19 cellular contexts compared by ENCODE assay signal in the genomic region with DNA sequence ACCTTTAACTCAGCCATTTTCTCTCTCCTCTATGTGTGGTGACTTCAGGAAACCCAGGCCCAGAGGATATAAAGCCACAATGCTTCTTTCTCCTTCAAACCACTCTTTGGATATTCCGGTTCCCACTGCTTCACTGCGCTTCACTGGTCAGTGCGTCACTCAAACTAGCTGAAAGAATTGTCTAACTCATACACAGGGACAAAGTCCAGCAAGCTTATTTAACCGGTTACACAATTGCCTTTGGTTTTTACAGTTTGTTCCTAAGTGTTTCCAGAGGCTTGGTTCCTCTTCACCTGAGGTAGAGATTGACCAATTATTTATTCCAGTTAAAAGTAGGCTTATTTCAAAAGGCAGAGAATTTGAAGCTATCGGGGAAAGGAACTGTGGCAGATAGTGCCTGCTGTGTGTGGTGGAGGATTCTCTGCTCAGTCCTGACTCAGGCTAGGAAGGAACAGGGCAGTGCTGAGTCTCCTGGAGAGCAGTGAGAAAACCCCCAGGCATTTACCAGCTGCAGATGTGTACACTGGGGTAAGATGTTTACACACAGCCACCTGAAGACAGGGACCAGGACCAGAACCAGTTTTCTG. TPM values are rescaled to one million over a fixed set of nuclear protein-coding genes. Genes with fewer than 3 reads are reported as not detected.
DNase-seq lines count a peak whose midpoint lies in the region; ATAC-seq and TF ChIP-seq lines count a peak whose summit lies in the region.
"Had no signal": no experiment of that assay in that cellular context is flagged by ENCODE, and none has a peak within 500 bp of the region (broad histone marks: within the 10 kb centered on the region; RNA-seq: fewer than 3 reads in every experiment).

A gene with protein sequence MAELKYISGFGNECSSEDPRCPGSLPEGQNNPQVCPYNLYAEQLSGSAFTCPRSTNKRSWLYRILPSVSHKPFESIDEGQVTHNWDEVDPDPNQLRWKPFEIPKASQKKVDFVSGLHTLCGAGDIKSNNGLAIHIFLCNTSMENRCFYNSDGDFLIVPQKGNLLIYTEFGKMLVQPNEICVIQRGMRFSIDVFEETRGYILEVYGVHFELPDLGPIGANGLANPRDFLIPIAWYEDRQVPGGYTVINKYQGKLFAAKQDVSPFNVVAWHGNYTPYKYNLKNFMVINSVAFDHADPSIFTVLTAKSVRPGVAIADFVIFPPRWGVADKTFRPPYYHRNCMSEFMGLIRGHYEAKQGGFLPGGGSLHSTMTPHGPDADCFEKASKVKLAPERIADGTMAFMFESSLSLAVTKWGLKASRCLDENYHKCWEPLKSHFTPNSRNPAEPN (minus strand): TSS at position 145 of the 587 bp plus-strand sequence. CDS start 128 bp downstream, at position 17.

- H3K36me3 Mint-ChIP-seq in naive thymus-derived CD8-positive, alpha-beta T cell, result peaks cover 3 to 14% (median 10%) of the 10 kb centered on the region in 3 donors

- DNase-seq in NCI-H69 (lab: John Stamatoyannopoulos, UW) (peak; percentile 2), epithelial cell of proximal tubule (ENCODE audit: low read depth) (peak; percentile 98), GM19238 (ENCODE audit: insufficient read length, low spot score) (no peak), activated gamma-delta T cell (lab: John Stamatoyannopoulos, UW) (no peak), D341Med (ENCODE audit: low spot score) (no peak)
- DNase-seq in naive thymus-derived CD8-positive, alpha-beta T cell, result no peak
- DNase-seq: activated CD4-positive, alpha-beta memory T cell treated with anti-CD3 and anti-CD28 coated beads, Interleukin-2, amount 10 ng/mL, durations not matched to agents 7 days and 5 days; activated effector memory CD4-positive, alpha-beta T cell treated with anti-CD3 and anti-CD28 coated beads, Interleukin-2, amount 50 U/mL, for 16 hours; central memory CD4-positive, alpha-beta T cell; DND-41; naive B cell; NCI-H2081; spleen had no signal

- H3K27ac ChIP-seq in C4-2B, result peak within 1 kb of the TSS; percentile 98
- H3K27ac ChIP-seq: esophagus muscularis mucosa, KMS-11, spleen had no signal

- peaks cover 5 to 10% (median 8%) of the 10 kb centered on the region in 4 donors for H3K4me1 Mint-ChIP-seq in naive thymus-derived CD8-positive, alpha-beta T cell

- TF ChIP-seq CTCF in C4-2B (conservative IDR thresholded peaks at IDR 0.05) (no peak), epithelial cell of proximal tubule (conservative IDR thresholded peaks at IDR 0.05; ENCODE audit: low read depth, low read length) (no peak)

- no peak for ATAC-seq in naive thymus-derived CD8-positive, alpha-beta T cell
- ATAC-seq in HG02642 (IDR thresholded peaks at IDR 0.05; ENCODE audit: poor library complexity, unreplicated experiment), result no peak

- H3K9me3 Mint-ChIP-seq in naive thymus-derived CD8-positive, alpha-beta T cell, result peaks cover 0 to 13% (median 4%) of the 10 kb centered on the region in 9 donors
- H3K9me3 Mint-ChIP-seq: T-helper 1 cell treated with Interleukin-12 subunit alpha and Interleukin-12 subunit beta and Interleukin-4 antibody, amounts not matched to agents 30 μg/mL and 1 μg/mL, for 36 hours had no signal

- peaks cover 0 to 3% (median 0%) of the 10 kb centered on the region in 5 donors for H3K27me3 Mint-ChIP-seq in naive thymus-derived CD8-positive, alpha-beta T cell
- H3K27me3 Mint-ChIP-seq: activated CD4-positive, alpha-beta memory T cell treated with anti-CD3 and anti-CD28 coated beads, Interleukin-2, amount 10 ng/mL, durations not matched to agents 7 days and 5 days had no signal

- POLR2A ChIA-PET in naive thymus-derived CD8-positive, alpha-beta T cell (lab: Charles Lee), result no interaction called here

- peak within 1 kb of the TSS in 6 of 10 donors; percentile 2 to 82 (median 39) for H3K27ac Mint-ChIP-seq in naive thymus-derived CD8-positive, alpha-beta T cell
- H3K27ac Mint-ChIP-seq: activated CD4-positive, alpha-beta memory T cell treated with anti-CD3 and anti-CD28 coated beads, Interleukin-2, amount 10 ng/mL, durations not matched to agents 7 days and 5 days; T-helper 1 cell treated with Interleukin-12 subunit alpha and Interleukin-12 subunit beta and Interleukin-4 antibody, amounts not matched to agents 30 μg/mL and 1 μg/mL, for 36 hours had no signal

- peak within 1 kb of the TSS; percentile 70 for H3K4me3 ChIP-seq in epithelial cell of proximal tubule (ENCODE audit: low read depth, low read length)
- H3K4me3 ChIP-seq: esophagus muscularis mucosa, spleen had no signal

- no peak within 1 kb of the TSS for H3K4me3 Mint-ChIP-seq in naive thymus-derived CD8-positive, alpha-beta T cell
- H3K4me3 Mint-ChIP-seq: activated CD4-positive, alpha-beta memory T cell treated with anti-CD3 and anti-CD28 coated beads, Interleukin-2, amount 10 ng/mL, durations not matched to agents 7 days and 5 days; naive B cell; T-helper 1 cell treated with Interleukin-12 subunit alpha and Interleukin-12 subunit beta and Interleukin-4 antibody, amounts not matched to agents 30 μg/mL and 1 μg/mL, for 36 hours had no signal

RNA-seq across cellular contexts. Expression of the gene that starts here (rescaled TPM):
- 5.9 and 18.1 TPM in 2 replicates for total RNA-seq in epithelial cell of proximal tubule
- 1 to 10 TPM; 3.8 to 5.5 TPM for total RNA-seq in naive thymus-derived CD8-positive, alpha-beta T cell
- not detected for polyA plus RNA-seq in naive thymus-derived CD8-positive, alpha-beta T cell
- total RNA-seq: urinary bladder had no signal

Comparison
In these comparisons a context has a peak if more than half of its experiments do, and no peak if none do; other contexts are left out.
1. DNase-seq: peak in NCI-H69 (single experiment) and epithelial cell of proximal tubule (single experiment); none in naive thymus-derived CD8-positive, alpha-beta T cell (0 of 10), GM19238 (single experiment), activated gamma-delta T cell (single experiment) and D341Med (single experiment).